ENCODE assay signal across 8 cellular contexts in genomic region chr2:84894758-84895520, GRCh38. TPM values are rescaled to one million over a fixed set of nuclear protein-coding genes. Genes with fewer than 3 reads are reported as not detected.
DNase-seq lines count a peak whose midpoint lies in the region; ATAC-seq and TF ChIP-seq lines count a peak whose summit lies in the region.

No MANE protein-coding gene starts in this region.

- H3K27me3 Mint-ChIP-seq in CD8-positive, alpha-beta memory T cell = no peaks in the 10 kb centered on the region
- no peaks in the 10 kb centered on the region for H3K27me3 Mint-ChIP-seq in activated CD8-positive, alpha-beta memory T cell treated with anti-CD3 and anti-CD28 coated beads, Interleukin-2, amount 10 ng/mL, durations not matched to agents 7 days and 5 days
- no peaks in the 10 kb centered on the region for H3K27me3 Mint-ChIP-seq in memory B cell

- H3K27ac Mint-ChIP-seq in CD8-positive, alpha-beta memory T cell = peak overlapping the region; percentile 12 to 98 (median 85)
- H3K27ac Mint-ChIP-seq in activated CD8-positive, alpha-beta memory T cell treated with anti-CD3 and anti-CD28 coated beads, Interleukin-2, amount 10 ng/mL, durations not matched to agents 7 days and 5 days = peak overlapping the region; percentile 75
- H3K27ac Mint-ChIP-seq in memory B cell = peak overlapping the region; percentile 74

- H3K36me3 ChIP-seq in CD8-positive, alpha-beta memory T cell (ENCODE audit: insufficient read depth, low read length) = no peaks in the 10 kb centered on the region

- H3K9me3 Mint-ChIP-seq in CD8-positive, alpha-beta memory T cell = no peaks in the 10 kb centered on the region
- no peaks in the 10 kb centered on the region for H3K9me3 Mint-ChIP-seq in activated CD8-positive, alpha-beta memory T cell treated with anti-CD3 and anti-CD28 coated beads, Interleukin-2, amount 10 ng/mL, durations not matched to agents 7 days and 5 days (ENCODE audit: low read depth)
- H3K9me3 Mint-ChIP-seq in memory B cell = no peaks in the 10 kb centered on the region

- H3K27me3 ChIP-seq in CD8-positive, alpha-beta memory T cell (ENCODE audit: insufficient read depth, low read length, poor library complexity, severe bottlenecking) = no peaks in the 10 kb centered on the region
- H3K27me3 ChIP-seq in HL-60 (ENCODE audit: insufficient read depth, poor library complexity, severe bottlenecking) = no peaks in the 10 kb centered on the region

- no peak for TF ChIP-seq CTCF in HL-60 (IDR thresholded peaks at IDR 0.05; ENCODE audit: insufficient read depth, low read length)
- TF ChIP-seq CTCF in coronary artery (IDR thresholded peaks at IDR 0.05) = no peak

- peak; percentile 32 for ATAC-seq in activated CD8-positive, alpha-beta memory T cell treated with anti-CD3 and anti-CD28 coated beads, Interleukin-2, amount 10 ng/mL, durations not matched to agents 7 days and 5 days
- ATAC-seq in memory B cell (ENCODE audit: low read depth) = peak; percentile 71
- no peak for ATAC-seq in HG03520 (IDR thresholded peaks at IDR 0.05; ENCODE audit: unreplicated experiment)
- ATAC-seq in HG03469 (IDR thresholded peaks at IDR 0.05; ENCODE audit: unreplicated experiment) = no peak

- H3K36me3 Mint-ChIP-seq in CD8-positive, alpha-beta memory T cell = no peaks in the 10 kb centered on the region
- peaks cover 7% of the 10 kb centered on the region for H3K36me3 Mint-ChIP-seq in activated CD8-positive, alpha-beta memory T cell treated with anti-CD3 and anti-CD28 coated beads, Interleukin-2, amount 10 ng/mL, durations not matched to agents 7 days and 5 days
- H3K36me3 Mint-ChIP-seq in memory B cell = no peaks in the 10 kb centered on the region

- CTCF ChIA-PET in CD8-positive, alpha-beta memory T cell (lab: Charles Lee) = interaction anchor here (1.1 to 3.7 kb wide), 3 partner anchors 11 to 31 kb away, joined by 3 to 24 read pairs (median 21); no protein-coding TSS in a partner anchor
- CTCF ChIA-PET in activated CD8-positive, alpha-beta memory T cell treated with anti-CD3 and anti-CD28 coated beads, Interleukin-2, amount 10 ng/mL, durations not matched to agents 7 days and 5 days (lab: Charles Lee) = interaction anchor here (0.9 to 2.6 kb wide), 4 partner anchors 10 to 31 kb away, joined by 3 to 22 read pairs (median 10); partner anchors contain the start of gene TRABD2A

- H3K9me3 ChIP-seq in CD8-positive, alpha-beta memory T cell (ENCODE audit: low read length) = no peaks in the 10 kb centered on the region

- POLR2A ChIA-PET in CD8-positive, alpha-beta memory T cell (lab: Charles Lee) = interaction anchor here (1.1 to 1.7 kb wide), 4 partner anchors 11 to 14 kb away, joined by 4 to 6 read pairs (median 5); partner anchors contain the start of gene TRABD2A

- H3K4me1 Mint-ChIP-seq in CD8-positive, alpha-beta memory T cell = peaks cover 48 to 70% (median 61%) of the 10 kb centered on the region in 3 donors
- peaks cover 64% of the 10 kb centered on the region for H3K4me1 Mint-ChIP-seq in activated CD8-positive, alpha-beta memory T cell treated with anti-CD3 and anti-CD28 coated beads, Interleukin-2, amount 10 ng/mL, durations not matched to agents 7 days and 5 days
- peaks cover 31% of the 10 kb centered on the region for H3K4me1 Mint-ChIP-seq in memory B cell

- H3K4me3 Mint-ChIP-seq in CD8-positive, alpha-beta memory T cell = peak overlapping the region in 6 of 7 donors; percentile 32 to 74 (median 34)
- H3K4me3 Mint-ChIP-seq in activated CD8-positive, alpha-beta memory T cell treated with anti-CD3 and anti-CD28 coated beads, Interleukin-2, amount 10 ng/mL, durations not matched to agents 7 days and 5 days = peak overlapping the region; percentile 35
- H3K4me3 Mint-ChIP-seq in memory B cell = peak overlapping the region; percentile 49

- no peak overlapping the region for H3K27ac ChIP-seq in CD8-positive, alpha-beta memory T cell (ENCODE audit: low read depth, low read length)
- H3K27ac ChIP-seq in HL-60 (replicated peaks) (peak overlapping the region; percentile 37), coronary artery (peak overlapping the region in 1 of 2 donors; percentile 28)

- peak overlapping the region; percentile 7 for H3K4me3 ChIP-seq in CD8-positive, alpha-beta memory T cell (ENCODE audit: low read length)
- no peak overlapping the region for H3K4me3 ChIP-seq in HL-60 (replicated peaks; ENCODE audit: insufficient read depth, low read length)
- no peak overlapping the region for H3K4me3 ChIP-seq in coronary artery

- peaks cover 53% of the 10 kb centered on the region for H3K4me1 ChIP-seq in CD8-positive, alpha-beta memory T cell (ENCODE audit: insufficient read depth, low read length)

- peak in 1 of 5 donors; percentile 54 for DNase-seq in CD8-positive, alpha-beta memory T cell
- DNase-seq in HL-60 (ENCODE audit: low read depth in 1 of 2, low spot score in 1 of 2) (no peak), memory B cell (ENCODE audit: low spot score in 2 of 2) (no peak), SKM-1 treated with dmso at 0.1 percent for 144 hours (lab: John Stamatoyannopoulos, UW; ENCODE audit: unreplicated experiment) (no peak), coronary artery (ENCODE audit: low spot score) (no peak)
- DNase-seq in activated CD8-positive, alpha-beta memory T cell treated with anti-CD3 and anti-CD28 coated beads, Interleukin-2, amount 10 ng/mL, durations not matched to agents 7 days and 5 days = no peak

RNA-seq across cellular contexts. Expression of gene TMSB10, which starts 10.5 kb away (rescaled TPM):
- total RNA-seq in CD8-positive, alpha-beta memory T cell = 1,000 to 10,000 TPM; 1,121 to 1,125 TPM
- 4,836 TPM for polyA plus RNA-seq in CD8-positive, alpha-beta memory T cell
- total RNA-seq in activated CD8-positive, alpha-beta memory T cell treated with anti-CD3 and anti-CD28 coated beads, Interleukin-2, amount 10 ng/mL, durations not matched to agents 7 days and 5 days = 1,000 to 10,000 TPM; 3,578 to 3,807 TPM

RNA-seq across cellular contexts. Expression of gene TRABD2A, which starts 14.1 kb away (rescaled TPM):
- total RNA-seq in CD8-positive, alpha-beta memory T cell = 10 to 100 TPM; 20.3 to 20.8 TPM
- polyA plus RNA-seq in CD8-positive, alpha-beta memory T cell = 36.6 TPM
- 10 to 100 TPM; 30.2 to 32.4 TPM for total RNA-seq in activated CD8-positive, alpha-beta memory T cell treated with anti-CD3 and anti-CD28 coated beads, Interleukin-2, amount 10 ng/mL, durations not matched to agents 7 days and 5 days

Comparison
In these comparisons a context has a peak if more than half of its experiments do, and no peak if none do; other contexts are left out.
1. ATAC-seq: peak in activated CD8-positive, alpha-beta memory T cell treated with anti-CD3 and anti-CD28 coated beads, Interleukin-2, amount 10 ng/mL, durations not matched to agents 7 days and 5 days (single experiment) and memory B cell (single experiment); none in HG03520 (single experiment) and HG03469 (single experiment).
2. Peak in every context shown above with its lines, with median percentiles within 50 percentile points of each other: H3K27ac Mint-ChIP-seq and H3K4me3 Mint-ChIP-seq.